ENCODE assay signal across 9 cellular contexts in the genomic region with DNA sequence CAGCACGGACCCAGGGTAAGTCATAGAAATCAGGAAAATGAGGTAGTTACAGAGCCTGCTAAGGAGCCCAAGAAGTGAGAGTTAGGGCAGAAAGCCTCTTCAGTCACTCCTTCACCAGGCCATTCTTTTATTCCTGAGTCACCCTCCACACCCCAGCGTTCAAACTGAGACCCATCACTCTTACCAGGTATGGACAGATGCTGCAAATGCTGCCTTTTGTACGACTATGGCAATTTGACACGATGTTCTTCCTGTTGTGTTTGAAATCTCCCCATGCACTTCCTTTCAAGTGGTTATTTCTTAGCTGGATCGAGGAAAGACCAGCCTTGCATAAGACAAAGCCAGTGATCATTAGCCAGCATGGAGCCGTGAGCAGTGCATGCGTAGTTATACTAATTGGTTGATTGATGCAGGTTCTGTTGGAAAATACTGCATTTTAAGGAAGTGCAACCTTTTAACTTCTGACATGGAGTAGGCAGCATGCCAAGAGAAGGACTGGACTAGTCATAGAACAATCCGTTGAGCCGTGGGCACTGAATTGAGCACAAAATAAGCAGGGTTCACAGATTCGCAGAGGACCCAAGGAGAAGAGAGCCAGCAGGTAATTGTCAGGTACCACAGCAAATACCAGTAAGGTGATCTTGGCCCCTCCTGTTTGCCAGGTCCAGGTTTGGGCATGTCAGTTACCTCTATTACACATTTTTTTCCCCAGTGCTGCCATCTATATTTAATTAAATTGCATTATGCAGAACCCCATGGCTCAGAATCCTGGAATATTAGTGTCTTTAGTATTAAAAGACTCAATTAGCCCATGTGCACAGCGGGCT. TPM values are rescaled to one million over a fixed set of nuclear protein-coding genes. Genes with fewer than 3 reads are reported as not detected.
DNase-seq lines count a peak whose midpoint lies in the region; ATAC-seq, FAIRE-seq and TF ChIP-seq lines count a peak whose summit lies in the region.
"Had no signal": no experiment of that assay in that cellular context is flagged by ENCODE, and none has a peak within 500 bp of the region (broad histone marks: within the 10 kb centered on the region; RNA-seq: fewer than 3 reads in every experiment).

No MANE protein-coding gene starts in this region.

- H3K36me3 ChIP-seq in MG63 = no peaks in the 10 kb centered on the region

- CTCF ChIA-PET in activated B cell treated with CpG ODN at 0.5 μM for 24 hours (lab: Charles Lee) = no interaction called here

- H3K4me1 Mint-ChIP-seq in activated B cell treated with CpG ODN at 0.5 μM for 24 hours = peaks cover 55% of the 10 kb centered on the region

- TF ChIP-seq CTCF in activated B cell treated with CpG ODN at 0.5 μM for 24 hours (IDR thresholded peaks at IDR 0.05) = no peak

- no peak for FAIRE-seq in urothelium cell line (lab: Jason Lieb, UNC)

- H3K9me3 ChIP-seq in MG63 = no peaks in the 10 kb centered on the region

- no peaks in the 10 kb centered on the region for H3K27me3 Mint-ChIP-seq in activated B cell treated with CpG ODN at 0.5 μM for 24 hours
- H3K27me3 Mint-ChIP-seq: T-cell had no signal

- intact Hi-C loops in activated B cell treated with CpG ODN at 0.5 μM for 24 hours (cut with micrococcal nuclease) = loop anchor here (1.0 kb wide), 2 partner anchors 26 to 29 kb away; no protein-coding TSS in a partner anchor

- ATAC-seq in GM19452 (IDR thresholded peaks at IDR 0.05; ENCODE audit: unreplicated experiment) (peak; percentile 9), HG03469 (IDR thresholded peaks at IDR 0.05; ENCODE audit: unreplicated experiment) (peak; percentile 3), activated B cell treated with CpG ODN at 0.5 μM for 24 hours (ENCODE audit: low read depth) (no peak)
- ATAC-seq: T-cell had no signal

- H3K9me3 Mint-ChIP-seq in activated B cell treated with CpG ODN at 0.5 μM for 24 hours = no peaks in the 10 kb centered on the region
- H3K9me3 Mint-ChIP-seq: T-cell had no signal

- H3K4me3 ChIP-seq in MG63 = no peak overlapping the region

- H3K36me3 Mint-ChIP-seq in activated B cell treated with CpG ODN at 0.5 μM for 24 hours (ENCODE audit: low read depth) = no peaks in the 10 kb centered on the region
- H3K36me3 Mint-ChIP-seq: T-cell had no signal

- DNase-seq in activated B cell treated with CpG ODN at 0.5 μM for 24 hours (no peak), renal cortical epithelial cell (ENCODE audit: low read depth) (peak; percentile 69), NCI-H1436 treated with DMSO at 0.1 percent for 48 hours (lab: John Stamatoyannopoulos, UW) (no peak), MG63 (no peak), urothelium cell line (ENCODE audit: low spot score) (no peak)
- DNase-seq: NCI-H1694 had no signal

- no peaks in the 10 kb centered on the region for H3K27me3 ChIP-seq in MG63

- peak overlapping the region; percentile 36 for H3K27ac Mint-ChIP-seq in activated B cell treated with CpG ODN at 0.5 μM for 24 hours
- H3K27ac Mint-ChIP-seq: T-cell had no signal

- peak overlapping the region; percentile 26 for H3K4me3 Mint-ChIP-seq in activated B cell treated with CpG ODN at 0.5 μM for 24 hours
- H3K4me3 Mint-ChIP-seq: T-cell had no signal

- POLR2A ChIA-PET in activated B cell treated with CpG ODN at 0.5 μM for 24 hours (lab: Charles Lee) = no interaction called here

RNA-seq across cellular contexts. Expression of a gene that starts 28.9 kb away (rescaled TPM):
- 100 and 112 TPM in 2 replicates for total RNA-seq in activated B cell treated with CpG ODN at 0.5 μM for 24 hours
- total RNA-seq in renal cortical epithelial cell = 4.7 and 24.0 TPM in 2 replicates
- total RNA-seq in MG63 (2014; rRNA removed; shearing (Covaris generic); ENCODE audit: low replicate concordance) = 5.5 and 6.2 TPM in 2 replicates
